In genomic region chr22:27554106-27554814, GRCh38 we compare ENCODE assay signal across 11 cellular contexts.
DNase-seq lines count a peak whose midpoint lies in the region; ATAC-seq and TF ChIP-seq lines count a peak whose summit lies in the region.
"Had no signal": no experiment of that assay in that cellular context is flagged by ENCODE, and none has a peak within 500 bp of the region (broad histone marks: within the 10 kb centered on the region; RNA-seq: fewer than 3 reads in every experiment).

No MANE protein-coding gene starts in this region.

- no peaks in the 10 kb centered on the region for H3F3A ChIP-seq in PC-3 (ENCODE audit: low read length, unreplicated experiment)

- H3K9me2 ChIP-seq in PC-3 (replicated peaks; ENCODE audit: low read length) = no peaks in the 10 kb centered on the region

- DNase-seq in HAP-1 (ENCODE audit: low spot score in 2 of 2) (peak; percentile 88 to 91), PC-3 (peak; percentile 10), fibroblast of mammary gland (ENCODE audit: low read depth) (peak; percentile 30), retinal pigment epithelial cell (ENCODE audit: low read depth) (peak; percentile 26)
- no peak for DNase-seq in stimulated activated CD4-positive, alpha-beta T cell treated with anti-CD3 and anti-CD28 coated beads, Interleukin-4, amount 100 ng/mL, for 4 hours
- DNase-seq in stimulated activated CD4-positive, alpha-beta T cell treated with anti-CD3 and anti-CD28 coated beads, Interleukin-12 subunit alpha, Interleukin-12 subunit beta, amount 100 ng/mL, for 4 hours = no peak
- DNase-seq: activated CD4-positive, alpha-beta T cell treated with anti-CD3 and anti-CD28 coated beads for 36 hours; activated effector memory CD4-positive, alpha-beta T cell treated with Interleukin-2 at 50 U/mL for 16 hours; KBM-7; stimulated activated CD4-positive, alpha-beta T cell treated with anti-CD3 and anti-CD28 coated beads, Interleukin-2, amount 100 ng/mL, for 48 hours had no signal

- H3K27me3 ChIP-seq in HAP-1 (ENCODE audit: low read depth) = no peaks in the 10 kb centered on the region
- no peaks in the 10 kb centered on the region for H3K27me3 ChIP-seq in PC-3 (ENCODE audit: low read length)

- TF ChIP-seq CTCF in PC-3 (conservative IDR thresholded peaks at IDR 0.05; ENCODE audit: low read depth, low read length) = no peak
- no peak for TF ChIP-seq CTCF in fibroblast of mammary gland (conservative IDR thresholded peaks at IDR 0.05; ENCODE audit: control insufficient read depth, insufficient read depth, low read depth, low read length)
- no peak for TF ChIP-seq CTCF in retinal pigment epithelial cell (conservative IDR thresholded peaks at IDR 0.05; ENCODE audit: low read depth, low read length)

- in situ Hi-C loops in HAP-1 (cut with MboI; ENCODE audit: low sequenced_read_pairs) = no loop called here

- H3K36me3 ChIP-seq in HAP-1 (replicated peaks) (no peaks in the 10 kb centered on the region; the same call in 1 of the 2 replicates), PC-3 (ENCODE audit: low read depth, low read length) (no peaks in the 10 kb centered on the region)

- H3K4me2 ChIP-seq in PC-3 (ENCODE audit: low read length) = 0 out of 2 replicates have a peak overlapping the region, but pooled peaks have one; percentile 1

- H3K79me2 ChIP-seq in PC-3 (ENCODE audit: low read length) = no peaks in the 10 kb centered on the region

- ATAC-seq in PC-3 (peak; percentile 22; the same call in 1 of the 2 replicates), HG02610 (IDR thresholded peaks at IDR 0.05; ENCODE audit: unreplicated experiment) (no peak)
- ATAC-seq: activated CD4-positive, alpha-beta T cell treated with anti-CD3 and anti-CD28 coated beads for 36 hours had no signal

- intact Hi-C loops in PC-3 (cut with micrococcal nuclease) = no loop called here

- BruUV-seq in PC-3 (replicated peaks; lab: Mats Ljungman, UMichigan) = no TSS peak

- CTCF ChIA-PET in PC-3 (lab: Charles Lee) = no interaction called here

- no peak overlapping the region for H2AFZ ChIP-seq in PC-3 (ENCODE audit: low read length)

- no peak overlapping the region for H3K27ac ChIP-seq in PC-3 (ENCODE audit: low read length)

- no peak overlapping the region for H3K4me3 ChIP-seq in HAP-1
- no peak overlapping the region for H3K4me3 ChIP-seq in PC-3 (ENCODE audit: low read length)
- no peak overlapping the region for H3K4me3 ChIP-seq in fibroblast of mammary gland (ENCODE audit: control insufficient read depth, low read depth, low read length)
- no peak overlapping the region for H3K4me3 ChIP-seq in retinal pigment epithelial cell (ENCODE audit: low read length)

- H3K4me1 ChIP-seq in HAP-1 (peaks cover 31% of the 10 kb centered on the region), PC-3 (ENCODE audit: insufficient read depth, low read length) (no peaks in the 10 kb centered on the region)

- no peak overlapping the region for H3K9ac ChIP-seq in PC-3 (ENCODE audit: low read length)

- H4K20me1 ChIP-seq in PC-3 (ENCODE audit: low read length) = no peaks in the 10 kb centered on the region

- peaks cover 6% of the 10 kb centered on the region; the same call in 1 of the 2 replicates for H3K9me3 ChIP-seq in HAP-1
- H3K9me3 ChIP-seq in PC-3 (ENCODE audit: low read length) = no peaks in the 10 kb centered on the region

- POLR2A ChIA-PET in PC-3 (lab: Charles Lee; ENCODE audit: unreplicated experiment) = no interaction called here

Comparison
In these comparisons a context has a peak if more than half of its experiments do, and no peak if none do; other contexts are left out.
1. DNase-seq: peak in HAP-1 (2 of 2), PC-3 (single experiment), fibroblast of mammary gland (single experiment) and retinal pigment epithelial cell (single experiment); none in stimulated activated CD4-positive, alpha-beta T cell treated with anti-CD3 and anti-CD28 coated beads, Interleukin-4, amount 100 ng/mL, for 4 hours (0 of 2) and stimulated activated CD4-positive, alpha-beta T cell treated with anti-CD3 and anti-CD28 coated beads, Interleukin-12 subunit alpha, Interleukin-12 subunit beta, amount 100 ng/mL, for 4 hours (single experiment).